In the genomic region with DNA sequence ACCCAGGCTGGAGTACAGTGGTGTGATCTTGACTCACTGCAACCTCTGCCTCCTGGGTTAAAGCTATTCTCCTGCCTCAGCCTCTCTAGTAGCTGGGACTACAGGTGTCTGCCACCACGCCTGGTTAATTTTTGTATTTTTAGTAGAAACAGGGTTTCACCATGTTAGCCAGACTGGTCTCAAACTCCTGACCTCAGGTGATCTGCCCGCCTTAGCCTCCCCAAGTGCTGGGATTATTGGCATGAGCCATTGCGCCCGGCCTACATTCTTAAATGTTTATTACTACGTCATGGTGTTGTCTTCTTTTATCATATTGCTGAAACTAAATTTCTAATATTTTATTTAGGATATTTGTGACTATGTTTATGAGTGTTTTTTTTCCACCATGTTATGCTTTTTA, we compare ENCODE assay signal across 1 cellular context. TPM values are rescaled to one million over a fixed set of nuclear protein-coding genes. Genes with fewer than 3 reads are reported as not detected.
"Had no signal": no experiment of that assay in that cellular context is flagged by ENCODE, and none has a peak within 500 bp of the region (broad histone marks: within the 10 kb centered on the region; RNA-seq: fewer than 3 reads in every experiment).

No MANE protein-coding gene starts in this region.

RNA-seq across cellular contexts. Expression of gene PRF1, which starts 21.4 kb away (rescaled TPM):
- total RNA-seq: chondrocyte had no signal
